In genomic region chr2:83055338-83056010, GRCh38 we compare ENCODE assay signal across 12 cellular contexts.
DNase-seq lines count a peak whose midpoint lies in the region; ATAC-seq and TF ChIP-seq lines count a peak whose summit lies in the region.
"Had no signal": no experiment of that assay in that cellular context is flagged by ENCODE, and none has a peak within 500 bp of the region (broad histone marks: within the 10 kb centered on the region; RNA-seq: fewer than 3 reads in every experiment).

No MANE protein-coding gene starts in this region.

- intact Hi-C loops in Caco-2 (cut with micrococcal nuclease; ENCODE audit: unreplicated experiment), result no loop called here
- intact Hi-C loops in activated naive CD4-positive, alpha-beta T cell treated with anti-CD3 and anti-CD28 coated beads for 36 hours (cut with micrococcal nuclease), result no loop called here

- H3K4me3 Mint-ChIP-seq in Caco-2 (ENCODE audit: unreplicated experiment), result no peak overlapping the region
- H3K4me3 Mint-ChIP-seq in activated naive CD4-positive, alpha-beta T cell treated with anti-CD3 and anti-CD28 coated beads for 36 hours, result no peak overlapping the region
- H3K4me3 Mint-ChIP-seq: neural crest cell had no signal

- CTCF ChIA-PET in Caco-2 (lab: Charles Lee), result no interaction called here
- CTCF ChIA-PET in activated naive CD4-positive, alpha-beta T cell treated with anti-CD3 and anti-CD28 coated beads for 36 hours (lab: Charles Lee), result no interaction called here

- POLR2A ChIA-PET in Caco-2 (lab: Charles Lee), result no interaction called here

- H3K4me2 ChIP-seq in BLaER1 treated with 17β-estradiol and CSF1 and Interleukin-3, amounts not matched to agents 10 nM and 100 nM, result 0 out of 22 replicates have a peak overlapping the region, but pooled peaks of 1 of the 11 experiments have one; percentile 2

- no peaks in the 10 kb centered on the region for H3K36me3 ChIP-seq in BLaER1 treated with 17β-estradiol and CSF1 and Interleukin-3, amounts not matched to agents 10 nM and 100 nM
- no peaks in the 10 kb centered on the region for H3K36me3 ChIP-seq in Caco-2 (ENCODE audit: control insufficient read depth, insufficient read depth, low read length)

- no peak for ATAC-seq in GM18498 (IDR thresholded peaks at IDR 0.05; ENCODE audit: unreplicated experiment)
- ATAC-seq: activated naive CD4-positive, alpha-beta T cell treated with anti-CD3 and anti-CD28 coated beads, Interleukin-2, amount 50 U/mL, for 72 hours had no signal

- no peak overlapping the region for H3K4me3 ChIP-seq in BLaER1 treated with 17β-estradiol and CSF1 and Interleukin-3, amounts not matched to agents 10 nM and 100 nM
- no peak overlapping the region for H3K4me3 ChIP-seq in Caco-2 (ENCODE audit: low read depth, low read length)

- no TSS peak for BruUV-seq in Caco-2 (replicated peaks; lab: Mats Ljungman, UMichigan)

- H3K9ac ChIP-seq in BLaER1 treated with 17β-estradiol and CSF1 and Interleukin-3, amounts not matched to agents 10 nM and 100 nM, result no peak overlapping the region

- H4K20me1 ChIP-seq in BLaER1 treated with 17β-estradiol and CSF1 and Interleukin-3, amounts not matched to agents 10 nM and 100 nM, result no peaks in the 10 kb centered on the region

- H3K27me3 Mint-ChIP-seq in Caco-2 (ENCODE audit: insufficient read depth, unreplicated experiment), result no peaks in the 10 kb centered on the region
- no peaks in the 10 kb centered on the region for H3K27me3 Mint-ChIP-seq in activated naive CD4-positive, alpha-beta T cell treated with anti-CD3 and anti-CD28 coated beads for 36 hours (ENCODE audit: low read depth)

- H3K9me3 ChIP-seq in BLaER1 treated with 17β-estradiol and CSF1 and Interleukin-3, amounts not matched to agents 10 nM and 100 nM (replicated peaks in 1 of 11), result peaks cover 11 to 22% (median 15%) of the 10 kb centered on the region in 11 experiments
- H3K9me3 ChIP-seq in Caco-2, result peaks cover 19% of the 10 kb centered on the region

- H3K36me3 Mint-ChIP-seq in Caco-2 (ENCODE audit: insufficient read depth, unreplicated experiment), result no peaks in the 10 kb centered on the region
- no peaks in the 10 kb centered on the region for H3K36me3 Mint-ChIP-seq in activated naive CD4-positive, alpha-beta T cell treated with anti-CD3 and anti-CD28 coated beads for 36 hours (ENCODE audit: low read depth)
- H3K36me3 Mint-ChIP-seq: activated naive CD4-positive, alpha-beta T cell treated with anti-CD3 and anti-CD28 coated beads, Interleukin-2, amount 50 U/mL, for 72 hours had no signal

- DNase-seq in M059J (ENCODE audit: low read depth) (peak; percentile 76), dermis microvascular lymphatic vessel endothelial cell (ENCODE audit: low read depth in 2 of 2) (peak; percentile 10 to 91), myocyte (ENCODE audit: low read depth) (peak; percentile 45), Caco-2 (no peak), HT-29 (ENCODE audit: low spot score) (no peak)
- DNase-seq in activated naive CD4-positive, alpha-beta T cell treated with anti-CD3 and anti-CD28 coated beads for 36 hours, result no peak
- DNase-seq: Calu3, NCI-H2227 treated with DMSO at 0.1 percent for 48 hours had no signal

- H3K4me1 Mint-ChIP-seq in Caco-2 (ENCODE audit: low read depth, unreplicated experiment), result peaks cover 8% of the 10 kb centered on the region
- no peaks in the 10 kb centered on the region for H3K4me1 Mint-ChIP-seq in activated naive CD4-positive, alpha-beta T cell treated with anti-CD3 and anti-CD28 coated beads for 36 hours (ENCODE audit: low read depth)
- H3K4me1 Mint-ChIP-seq: neural crest cell had no signal

- H3K27ac Mint-ChIP-seq in Caco-2 (ENCODE audit: unreplicated experiment), result no peak overlapping the region
- H3K27ac Mint-ChIP-seq in activated naive CD4-positive, alpha-beta T cell treated with anti-CD3 and anti-CD28 coated beads for 36 hours, result no peak overlapping the region
- H3K27ac Mint-ChIP-seq: activated naive CD4-positive, alpha-beta T cell treated with anti-CD3 and anti-CD28 coated beads, Interleukin-2, amount 50 U/mL, for 72 hours had no signal

- H3K27ac ChIP-seq in BLaER1 treated with 17β-estradiol and CSF1 and Interleukin-3, amounts not matched to agents 10 nM and 100 nM, result peak overlapping the region in 6 of 11 experiments; percentile 9 to 61 (median 26); a peak in 5 of 22 replicates

- H3K27me3 ChIP-seq in BLaER1 treated with 17β-estradiol and CSF1 and Interleukin-3, amounts not matched to agents 10 nM and 100 nM, result no peaks in the 10 kb centered on the region
- H3K27me3 ChIP-seq in Caco-2 (replicated peaks; ENCODE audit: control insufficient read depth, insufficient read depth, low read length), result no peaks in the 10 kb centered on the region

- TF ChIP-seq CTCF in Caco-2 (IDR thresholded peaks at IDR 0.05; ENCODE audit: insufficient read depth in 1 of 2, low read depth in 1 of 2, low read length in 1 of 2, severe bottlenecking in 1 of 2, unreplicated experiment in 1 of 2), result no peak

- peaks cover 26% of the 10 kb centered on the region for H3K9me3 Mint-ChIP-seq in Caco-2 (ENCODE audit: unreplicated experiment)
- H3K9me3 Mint-ChIP-seq in activated naive CD4-positive, alpha-beta T cell treated with anti-CD3 and anti-CD28 coated beads for 36 hours, result peaks cover 4% of the 10 kb centered on the region

- peaks cover 0 to 4% (median 0%) of the 10 kb centered on the region in 10 experiments; a peak in 1 of 20 replicates for H3K4me1 ChIP-seq in BLaER1 treated with 17β-estradiol and CSF1 and Interleukin-3, amounts not matched to agents 10 nM and 100 nM
- peaks cover 9% of the 10 kb centered on the region; the same call in 1 of the 2 replicates for H3K4me1 ChIP-seq in Caco-2

Comparison
In these comparisons a context has a peak if more than half of its experiments do, and no peak if none do; other contexts are left out.
1. DNase-seq: peak in M059J (single experiment), dermis microvascular lymphatic vessel endothelial cell (2 of 2) and myocyte (single experiment); none in Caco-2 (0 of 2), activated naive CD4-positive, alpha-beta T cell treated with anti-CD3 and anti-CD28 coated beads for 36 hours (single experiment) and HT-29 (single experiment).